In genomic region chr20:45362804-45363610, GRCh38 we compare ENCODE assay signal across 8 cellular contexts. TPM values are rescaled to one million over a fixed set of nuclear protein-coding genes. Genes with fewer than 3 reads are reported as not detected.
DNase-seq lines count a peak whose midpoint lies in the region; TF ChIP-seq lines count a peak whose summit lies in the region.

Gene SYS1 (plus strand): TSS chr20:45363156. CDS start chr20:45363532, 376 bp downstream.

- peaks cover 9% of the 10 kb centered on the region for H3K4me1 ChIP-seq in neuron (ENCODE audit: insufficient read depth, low read length)
- H3K4me1 ChIP-seq in subcutaneous abdominal adipose tissue (ENCODE audit: control insufficient read depth in 5 of 5, insufficient read depth in 5 of 5, low read length in 5 of 5) = peaks cover 12 to 39% (median 37%) of the 10 kb centered on the region in 5 donors

- in situ Hi-C loops in SK-MEL-5 (cut with HindIII; ENCODE audit: low pct_unique_long_range_greater_than_20kb, low sequenced_read_pairs) = no loop called here

- peak within 1 kb of the TSS; percentile 89 for H3K4me3 ChIP-seq in GM06990 (replicated peaks; ENCODE audit: low read depth, low read length)
- peak within 1 kb of the TSS; percentile 83 for H3K4me3 ChIP-seq in HFF-Myc (replicated peaks; ENCODE audit: low read depth, low read length)
- H3K4me3 ChIP-seq in neuron (ENCODE audit: low read length) = peak within 1 kb of the TSS; percentile 73
- peak within 1 kb of the TSS; percentile 76 to 87 (median 81) for H3K4me3 ChIP-seq in subcutaneous abdominal adipose tissue (ENCODE audit: low read depth in 1 of 5, low read length in 5 of 5)

- H3K9me3 ChIP-seq in neuron (ENCODE audit: low read length) (no peaks in the 10 kb centered on the region), subcutaneous abdominal adipose tissue (ENCODE audit: control insufficient read depth in 5 of 5, low read length in 5 of 5) (no peaks in the 10 kb centered on the region)

- DNase-seq in GM06990 (ENCODE audit: extremely low read depth, insufficient read length) = peak; percentile 96
- DNase-seq in HFF-Myc (ENCODE audit: extremely low read depth, low read depth) = peak; percentile 98
- peak; percentile 98 for DNase-seq in MV-4-11 (lab: John Stamatoyannopoulos, UW)
- DNase-seq in SK-MEL-5 (ENCODE audit: low read depth, low spot score) = peak; percentile 100
- peak; percentile 99 for DNase-seq in activated naive CD4-positive, alpha-beta T cell treated with Interleukin-2 at 50 U/mL for 16 hours
- peak; percentile 96 for DNase-seq in foreskin melanocyte

- peak within 1 kb of the TSS; percentile 60 to 95 (median 91) for H3K9ac ChIP-seq in subcutaneous abdominal adipose tissue (ENCODE audit: low read length in 5 of 5)

- H3K36me3 ChIP-seq in GM06990 (ENCODE audit: control insufficient read depth, insufficient read depth, low read length) (peaks cover 12% of the 10 kb centered on the region), neuron (ENCODE audit: insufficient read depth, low read length) (peaks cover 23% of the 10 kb centered on the region), subcutaneous abdominal adipose tissue (ENCODE audit: control insufficient read depth in 5 of 5, insufficient read depth in 5 of 5, low read length in 5 of 5) (peaks cover 6 to 31% (median 26%) of the 10 kb centered on the region in 5 donors)

- H3K27ac ChIP-seq in subcutaneous abdominal adipose tissue (ENCODE audit: low read depth, low read length) = peak within 1 kb of the TSS; percentile 95

- TF ChIP-seq CTCF in GM06990 (IDR thresholded peaks at IDR 0.05; ENCODE audit: insufficient read depth, low read length, poor library complexity, severe bottlenecking) (peak; percentile 82), HFF-Myc (IDR thresholded peaks at IDR 0.05; ENCODE audit: low read depth, low read length, missing control alignments) (peak; percentile 83)

- peak within 1 kb of the TSS; percentile 74 for H2AFZ ChIP-seq in neuron (ENCODE audit: low read depth, low read length)

- no peaks in the 10 kb centered on the region for H3K27me3 ChIP-seq in GM06990 (replicated peaks; ENCODE audit: control insufficient read depth, insufficient read depth, low read length)
- no peaks in the 10 kb centered on the region for H3K27me3 ChIP-seq in neuron (ENCODE audit: insufficient read depth, low read length)
- H3K27me3 ChIP-seq in subcutaneous abdominal adipose tissue (ENCODE audit: control insufficient read depth in 5 of 5, insufficient read depth in 4 of 5, low read length in 5 of 5) = no peaks in the 10 kb centered on the region

RNA-seq across cellular contexts. Expression of gene SYS1, which starts in this region (rescaled TPM):
- total RNA-seq in SK-MEL-5 (2014; rRNA removed; shearing (Covaris generic)) = 23.6 and 31.0 TPM in 2 replicates
- 58.1 and 60.4 TPM in 2 replicates for polyA plus RNA-seq in SK-MEL-5 (2015; cell fraction: cytosol; rRNA removed)
- polyA plus RNA-seq in SK-MEL-5 (2015; cell fraction: nucleus; rRNA removed) = 12.6 and 25.7 TPM in 2 replicates

Comparison
In these comparisons a context has a peak if more than half of its experiments do, and no peak if none do; other contexts are left out.
1. Peak in every context shown above with its lines: DNase-seq, H3K4me3 ChIP-seq and H3K27ac ChIP-seq.